Comparison of ENCODE assay signal across 11 cellular contexts in the genomic region with DNA sequence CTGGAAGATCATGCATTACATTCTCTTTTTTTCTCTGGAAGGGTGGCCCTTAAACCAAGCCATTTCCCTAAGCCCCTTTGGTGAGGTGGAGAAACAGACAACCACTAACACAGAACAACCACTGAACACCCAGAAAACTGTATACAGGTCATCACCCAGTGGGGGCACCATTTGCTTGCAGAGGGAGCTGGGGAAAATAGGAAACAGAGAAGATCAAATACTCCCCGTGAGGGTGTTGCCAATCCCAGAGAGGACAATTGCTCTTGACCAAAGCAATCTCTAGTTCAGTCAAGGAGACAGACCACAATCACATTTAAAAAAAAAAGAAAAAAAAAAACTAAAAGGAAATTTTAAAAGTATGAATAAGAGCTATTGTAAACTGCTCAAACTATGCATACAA. TPM values are rescaled to one million over a fixed set of nuclear protein-coding genes. Genes with fewer than 3 reads are reported as not detected.
DNase-seq lines count a peak whose midpoint lies in the region; ATAC-seq, FAIRE-seq and TF ChIP-seq lines count a peak whose summit lies in the region.
"Had no signal": no experiment of that assay in that cellular context is flagged by ENCODE, and none has a peak within 500 bp of the region (broad histone marks: within the 10 kb centered on the region; RNA-seq: fewer than 3 reads in every experiment).

No MANE protein-coding gene starts in this region.

- H3K4me3 ChIP-seq in A673 (ENCODE audit: low read depth, low read length, poor library complexity, severe bottlenecking) (no peak overlapping the region), bronchial epithelial cell (ENCODE audit: low read depth, low read length) (no peak overlapping the region), right lobe of liver (no peak overlapping the region), Karpas-422 (ENCODE audit: low read length) (no peak overlapping the region)

- no peaks in the 10 kb centered on the region for H4K20me1 ChIP-seq in Karpas-422 (ENCODE audit: insufficient read depth, low read depth, low read length)

- POLR2A ChIA-PET in A673 (lab: Charles Lee; ENCODE audit: low non-redundant PET): no interaction called here

- FAIRE-seq in bronchial epithelial cell (lab: Jason Lieb, UNC): no peak

- no peaks in the 10 kb centered on the region for H3K79me2 ChIP-seq in Karpas-422 (ENCODE audit: low read length)

- H3K9me3 ChIP-seq in A673 (ENCODE audit: low read depth, low read length, poor library complexity, severe bottlenecking) (no peaks in the 10 kb centered on the region), right lobe of liver (no peaks in the 10 kb centered on the region), Karpas-422 (ENCODE audit: low read length) (no peaks in the 10 kb centered on the region)

- H3K4me1 ChIP-seq in A673 (ENCODE audit: insufficient read depth, low read length, poor library complexity, severe bottlenecking) (peaks cover 16% of the 10 kb centered on the region), right lobe of liver (peaks cover 0 to 5% (median 2%) of the 10 kb centered on the region in 4 donors), Karpas-422 (ENCODE audit: low read length) (no peaks in the 10 kb centered on the region)

- H3K27ac ChIP-seq in A673 (ENCODE audit: low read depth, low read length, poor library complexity, severe bottlenecking) (no peak overlapping the region), right lobe of liver (no peak overlapping the region), Karpas-422 (ENCODE audit: low read length) (no peak overlapping the region)

- intact Hi-C loops in A673 (cut with micrococcal nuclease; ENCODE audit: unreplicated experiment): no loop called here
- intact Hi-C loops in right lobe of liver (cut with DNase I): no loop called here

- ATAC-seq in right lobe of liver: peak in 3 of 4 donors; percentile 31 to 65 (median 43)
- ATAC-seq: effector memory CD8-positive, alpha-beta T cell had no signal

- no peaks in the 10 kb centered on the region for H3K27me3 ChIP-seq in A673 (replicated peaks; ENCODE audit: insufficient read depth, low read depth, low read length, poor library complexity)
- H3K27me3 ChIP-seq in bronchial epithelial cell (ENCODE audit: control insufficient read depth, insufficient read depth, low read length): peaks cover 11% of the 10 kb centered on the region
- H3K27me3 ChIP-seq in right lobe of liver: no peaks in the 10 kb centered on the region
- H3K27me3 ChIP-seq in Karpas-422 (ENCODE audit: low read length): no peaks in the 10 kb centered on the region

- CTCF ChIA-PET in A673 (lab: Charles Lee): interaction anchor here (0.7 kb wide), 2 partner anchors 23 to 305 kb away, joined by 3 to 7 read pairs; no protein-coding TSS in a partner anchor

- no peak overlapping the region for H3K4me2 ChIP-seq in Karpas-422 (ENCODE audit: low read depth, low read length, poor library complexity, severe bottlenecking)

- DNase-seq in A673 (ENCODE audit: low spot score) (peak; percentile 7), bronchial epithelial cell (ENCODE audit: low read depth) (no peak), right lobe of liver (no peak), SHP77 treated with DMSO at 0.1 percent for 48 hours (lab: John Stamatoyannopoulos, UW) (no peak), Karpas-422 (no peak)
- no peak for DNase-seq in stimulated activated CD4-positive, alpha-beta T cell treated with anti-CD3 and anti-CD28 coated beads, Interleukin-15, amount 100 ng/mL, for 24 hours
- DNase-seq in activated effector memory CD4-positive, alpha-beta T cell treated with anti-CD3 and anti-CD28 coated beads, Interleukin-2, amount 50 U/mL, for 16 hours: no peak
- DNase-seq: DND-41; effector memory CD8-positive, alpha-beta T cell; OCI-M1 had no signal

- no peaks in the 10 kb centered on the region for H3K36me3 ChIP-seq in A673 (ENCODE audit: insufficient read depth, low read length, poor library complexity, severe bottlenecking)
- no peaks in the 10 kb centered on the region for H3K36me3 ChIP-seq in bronchial epithelial cell (ENCODE audit: control insufficient read depth, insufficient read depth, low read length)
- no peaks in the 10 kb centered on the region for H3K36me3 ChIP-seq in right lobe of liver
- H3K36me3 ChIP-seq in Karpas-422 (ENCODE audit: insufficient read depth, low read length): no peaks in the 10 kb centered on the region

- no peak overlapping the region for H3K9ac ChIP-seq in Karpas-422 (ENCODE audit: low read length)

- no peak for TF ChIP-seq POLR2A in right lobe of liver (IDR thresholded peaks at IDR 0.05)

- H3K9me2 ChIP-seq in Karpas-422 (replicated peaks; ENCODE audit: insufficient read depth, low read length): no peaks in the 10 kb centered on the region

- H2AFZ ChIP-seq in Karpas-422 (ENCODE audit: low read length): no peak overlapping the region

- WGBS in right lobe of liver (ENCODE audit: insufficient coverage, low coverage, low lambda C conversion rate, missing lambda C conversion rate): 20% methylated on average over 1 of the region's 1 CpG

- BruUV-seq in A673 (replicated peaks; lab: Mats Ljungman, UMichigan): no TSS peak

- TF ChIP-seq CTCF in A673 (conservative IDR thresholded peaks at IDR 0.05; ENCODE audit: low read depth, low read length) (no peak), GM12873 (IDR thresholded peaks at IDR 0.05; ENCODE audit: insufficient read depth, low read depth, low read length, missing control alignments) (peak; percentile 20), bronchial epithelial cell (IDR thresholded peaks at IDR 0.05; ENCODE audit: insufficient read depth, low read length, severe bottlenecking) (peak; percentile 2), right lobe of liver (IDR thresholded peaks at IDR 0.05) (peak; percentile 4 to 29 (median 14))

RNA-seq across cellular contexts. Expression of a gene that starts 0.9 kb away (rescaled TPM):
- total RNA-seq in A673 (2021) (4.8 and 5.7 TPM in 2 replicates), bronchial epithelial cell (under 0.01 and 0.13 TPM in 2 replicates), right lobe of liver (1 to 10 TPM; 1.6 to 9.8 (median 4.7) TPM)
- total RNA-seq in Karpas-422 (2014; rRNA removed; shearing (Covaris generic); ENCODE audit: low replicate concordance): not detected in 2 replicates
